Comparison of ENCODE assay signal across 11 cellular contexts in genomic region chr3:49359623-49360022, GRCh38. TPM values are rescaled to one million over a fixed set of nuclear protein-coding genes. Genes with fewer than 3 reads are reported as not detected.
DNase-seq lines count a peak whose midpoint lies in the region; TF ChIP-seq lines count a peak whose summit lies in the region.
"Had no signal": no experiment of that assay in that cellular context is flagged by ENCODE, and none has a peak within 500 bp of the region (broad histone marks: within the 10 kb centered on the region; RNA-seq: fewer than 3 reads in every experiment).

No MANE protein-coding gene starts in this region.

- POLR2A ChIA-PET in HEK293T (lab: Yijun Ruan, JAX) = interaction anchor here (1.0 to 4.8 kb wide), 3 partner anchors 20 to 352 kb away, joined by 3 to 42 read pairs (median 14); partner anchors contain the start of genes USP4 and WDR6

- H3K27ac Mint-ChIP-seq in CD14-positive monocyte (peak overlapping the region; percentile 54 to 97 (median 79)), IgD-negative memory B cell (peak overlapping the region; percentile 88 to 99 (median 89))

- H3K27me3 Mint-ChIP-seq in CD14-positive monocyte (ENCODE audit: low read depth in 3 of 3) (peaks cover 0 to 2% (median 2%) of the 10 kb centered on the region in 3 donors), IgD-negative memory B cell (no peaks in the 10 kb centered on the region)

- intact Hi-C loops in CD14-positive monocyte (cut with micrococcal nuclease) = loop anchor here in 1 of 2 donors (2.0 to 5.0 kb wide), 2 partner anchors 19 to 53 kb away; partner anchors contain the start of genes RHOA, TCTA and USP4

- no peak for TF ChIP-seq CTCF in CD14-positive monocyte (IDR thresholded peaks at IDR 0.05)

- H3K9me3 Mint-ChIP-seq in CD14-positive monocyte = peaks cover 0 to 4% (median 0%) of the 10 kb centered on the region in 7 donors
- no peaks in the 10 kb centered on the region for H3K9me3 Mint-ChIP-seq in IgD-negative memory B cell

- no peak for DNase-seq in CD14-positive monocyte (ENCODE audit: low spot score)
- DNase-seq in amniotic epithelial cell (ENCODE audit: low read depth) = peak; percentile 44
- DNase-seq in myocyte (ENCODE audit: low read depth) = peak; percentile 46
- no peak for DNase-seq in NCI-H1092 (lab: John Stamatoyannopoulos, UW)
- DNase-seq in HuH-7.5 (ENCODE audit: low spot score) = no peak
- DNase-seq in HEK293T (ENCODE audit: extremely low spot score) = no peak
- DNase-seq in activated CD8-positive, alpha-beta memory T cell treated with anti-CD3 and anti-CD28 coated beads, Interleukin-2, amount 50 U/mL, for 48 hours = no peak
- DNase-seq: aorta; RPMI8226; stimulated activated CD4-positive, alpha-beta T cell treated with anti-CD3 and anti-CD28 coated beads, Interleukin-4, amount 100 ng/mL, for 4 hours had no signal

- H3K4me3 Mint-ChIP-seq in CD14-positive monocyte (no peak overlapping the region), IgD-negative memory B cell (peak overlapping the region in 3 of 4 donors; percentile 60 to 99 (median 90))

- H3K4me1 Mint-ChIP-seq in CD14-positive monocyte = peaks cover 36% of the 10 kb centered on the region
- H3K4me1 Mint-ChIP-seq in IgD-negative memory B cell = peaks cover 6 to 14% (median 10%) of the 10 kb centered on the region in 3 donors

- CTCF ChIA-PET in HEK293T (lab: Yijun Ruan, JAX) = interaction anchor here (0.6 kb wide), 1 partner anchor 450 kb away, joined by 5 read pairs; no protein-coding TSS in a partner anchor

- H3K36me3 Mint-ChIP-seq in CD14-positive monocyte (peaks cover 66 to 90% of the 10 kb centered on the region in 2 donors), IgD-negative memory B cell (peaks cover 5% of the 10 kb centered on the region)

TF ChIP-seq in HEK293T, 16 proteins besides CTCF, POLR2A, EP300 and RAD21:
- TF ChIP-seq L3MBTL2 (conservative IDR thresholded peaks at IDR 0.05) = no peak
- TF ChIP-seq FOXM1 (IDR thresholded peaks at IDR 0.05; ENCODE audit: borderline replicate concordance) = no peak
- no peak for TF ChIP-seq FOXK2 (IDR thresholded peaks at IDR 0.05)
- no peak for TF ChIP-seq HDGF (IDR thresholded peaks at IDR 0.05; ENCODE audit: borderline replicate concordance)
- no peak for TF ChIP-seq ZNF384 (IDR thresholded peaks at IDR 0.05)
- no peak for TF ChIP-seq FOXA1 (IDR thresholded peaks at IDR 0.05)
- no peak for TF ChIP-seq SP1 (IDR thresholded peaks at IDR 0.05)

RNA-seq across cellular contexts. Expression of gene GPX1, which starts 1.5 kb away (rescaled TPM):
- 1,000 to 10,000 TPM; 1,394 to 2,105 TPM for polyA plus RNA-seq in CD14-positive monocyte
- polyA plus RNA-seq in IgD-negative memory B cell = 340 TPM
- 109 and 116 TPM in 2 replicates for total RNA-seq in myocyte
- polyA plus RNA-seq in myocyte (2012) = 271 TPM

RNA-seq across cellular contexts. Expression of gene USP4, which starts 19.8 kb away (rescaled TPM):
- polyA plus RNA-seq in CD14-positive monocyte = 10 to 100 TPM; 68.6 to 78.9 TPM
- polyA plus RNA-seq in IgD-negative memory B cell = 55.0 TPM
- total RNA-seq in myocyte = 9.9 and 11.8 TPM in 2 replicates
- polyA plus RNA-seq in myocyte (2012) = 43.4 TPM

RNA-seq across cellular contexts. Expression of gene RHOA, which starts 52.2 kb away (rescaled TPM):
- 1,000 to 10,000 TPM; 1,179 to 1,306 TPM for polyA plus RNA-seq in CD14-positive monocyte
- polyA plus RNA-seq in IgD-negative memory B cell = 709 TPM
- 663 and 808 TPM in 2 replicates for total RNA-seq in myocyte
- 745 TPM for polyA plus RNA-seq in myocyte (2012)

RNA-seq across cellular contexts. Expression of gene TCTA, which starts 52.6 kb away (rescaled TPM):
- 10 to 100 TPM; 22.4 to 26.7 TPM for polyA plus RNA-seq in CD14-positive monocyte
- 34.2 TPM for polyA plus RNA-seq in IgD-negative memory B cell
- 30.0 and 37.2 TPM in 2 replicates for total RNA-seq in myocyte
- 80.4 TPM for polyA plus RNA-seq in myocyte (2012)

Comparison
In these comparisons a context has a peak if more than half of its experiments do, and no peak if none do; other contexts are left out.
1. DNase-seq: peak in amniotic epithelial cell (single experiment) and myocyte (single experiment); none in CD14-positive monocyte (single experiment), NCI-H1092 (single experiment), HuH-7.5 (single experiment), HEK293T (single experiment) and activated CD8-positive, alpha-beta memory T cell treated with anti-CD3 and anti-CD28 coated beads, Interleukin-2, amount 50 U/mL, for 48 hours (single experiment).
2. H3K4me3 Mint-ChIP-seq: peak in IgD-negative memory B cell (3 of 4); none in CD14-positive monocyte (0 of 2).